ENCODE assay signal across 14 cellular contexts in the genomic region with DNA sequence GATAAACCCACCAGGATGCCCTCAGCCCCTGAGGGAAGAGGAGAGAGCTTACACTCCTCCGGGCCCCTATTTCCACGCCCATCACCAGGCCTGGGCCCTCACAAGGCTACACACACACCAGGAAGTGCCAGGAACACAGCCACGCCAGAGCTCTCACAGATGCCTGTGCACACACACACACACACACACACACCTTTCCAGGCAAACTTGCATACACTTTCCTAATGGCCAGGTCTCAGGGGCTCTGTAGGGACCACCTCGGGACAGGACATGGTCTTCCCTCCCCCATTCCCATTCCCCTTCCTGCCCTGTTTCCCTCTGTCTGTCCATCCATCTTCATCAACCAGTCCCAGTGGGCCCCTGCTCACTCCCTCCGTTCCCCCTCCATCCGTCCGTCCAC. TPM values are rescaled to one million over a fixed set of nuclear protein-coding genes. Genes with fewer than 3 reads are reported as not detected.
DNase-seq lines count a peak whose midpoint lies in the region; ATAC-seq and TF ChIP-seq lines count a peak whose summit lies in the region.
"Had no signal": no experiment of that assay in that cellular context is flagged by ENCODE, and none has a peak within 500 bp of the region (broad histone marks: within the 10 kb centered on the region; RNA-seq: fewer than 3 reads in every experiment).

No MANE protein-coding gene starts in this region.

- H3K4me1 ChIP-seq in NT2/D1 (ENCODE audit: insufficient read depth, insufficient read length) (peaks cover 4% of the 10 kb centered on the region), esophagus (ENCODE audit: control insufficient read depth in 2 of 2, insufficient read depth in 2 of 2, low read length in 1 of 2) (peaks cover 2 to 5% of the 10 kb centered on the region in 2 donors)

- H3K9me3 Mint-ChIP-seq in activated naive CD8-positive, alpha-beta T cell (ENCODE audit: low read depth): no peaks in the 10 kb centered on the region
- H3K9me3 Mint-ChIP-seq in activated naive CD8-positive, alpha-beta T cell treated with anti-CD3 and anti-CD28 coated beads for 36 hours: no peaks in the 10 kb centered on the region
- H3K9me3 Mint-ChIP-seq in osteocyte (ENCODE audit: unreplicated experiment): no peaks in the 10 kb centered on the region

- peak overlapping the region; percentile 21 for H3K9ac ChIP-seq in NT2/D1 (ENCODE audit: insufficient read length, low read depth)
- H3K9ac ChIP-seq: SK-N-SH had no signal

- H3K9me3 ChIP-seq in NT2/D1 (ENCODE audit: insufficient read depth, low read length): no peaks in the 10 kb centered on the region
- H3K9me3 ChIP-seq in esophagus (ENCODE audit: control insufficient read depth in 2 of 2, insufficient read depth in 1 of 2, low read depth in 1 of 2, low read length in 1 of 2): no peaks in the 10 kb centered on the region
- H3K9me3 ChIP-seq: SK-N-SH, tibial nerve had no signal

- H3K27me3 Mint-ChIP-seq in activated naive CD8-positive, alpha-beta T cell: no peaks in the 10 kb centered on the region
- H3K27me3 Mint-ChIP-seq in activated naive CD8-positive, alpha-beta T cell treated with anti-CD3 and anti-CD28 coated beads for 36 hours: peaks cover 27% of the 10 kb centered on the region
- H3K27me3 Mint-ChIP-seq in osteocyte (ENCODE audit: unreplicated experiment): no peaks in the 10 kb centered on the region

- peaks cover 58% of the 10 kb centered on the region for H3K4me1 Mint-ChIP-seq in activated naive CD8-positive, alpha-beta T cell (ENCODE audit: low read depth)
- peaks cover 47% of the 10 kb centered on the region for H3K4me1 Mint-ChIP-seq in activated naive CD8-positive, alpha-beta T cell treated with anti-CD3 and anti-CD28 coated beads for 36 hours
- peaks cover 36% of the 10 kb centered on the region for H3K4me1 Mint-ChIP-seq in osteocyte (ENCODE audit: unreplicated experiment)

- peak overlapping the region; percentile 7 to 27 for H3K27ac ChIP-seq in esophagus (ENCODE audit: low read depth in 2 of 2, low read length in 1 of 2)
- H3K27ac ChIP-seq: tibial nerve had no signal

- H3K4me3 ChIP-seq in NT2/D1 (ENCODE audit: insufficient read length, low read depth) (no peak overlapping the region), esophagus (ENCODE audit: low read depth in 1 of 2, low read length in 2 of 2) (no peak overlapping the region)
- H3K4me3 ChIP-seq: tibial nerve had no signal

- H3K36me3 ChIP-seq in NT2/D1 (ENCODE audit: insufficient read depth, insufficient read length, low read length): no peaks in the 10 kb centered on the region
- H3K36me3 ChIP-seq in esophagus (ENCODE audit: control insufficient read depth in 2 of 2, insufficient read depth in 2 of 2, low read length in 1 of 2): no peaks in the 10 kb centered on the region
- H3K36me3 ChIP-seq: tibial nerve had no signal

- ATAC-seq in HG03378 (IDR thresholded peaks at IDR 0.05; ENCODE audit: unreplicated experiment): no peak

- H3K27ac Mint-ChIP-seq in activated naive CD8-positive, alpha-beta T cell: no peak overlapping the region
- no peak overlapping the region for H3K27ac Mint-ChIP-seq in activated naive CD8-positive, alpha-beta T cell treated with anti-CD3 and anti-CD28 coated beads for 36 hours
- H3K27ac Mint-ChIP-seq in osteocyte (ENCODE audit: unreplicated experiment): peak overlapping the region; percentile 60

- WGBS in esophagus, 2 donors: 65 to 77% methylated on average over 7 of the region's 7 CpGs

- no peak for TF ChIP-seq CTCF in osteocyte (IDR thresholded peaks at IDR 0.05)

- no peak for DNase-seq in activated naive CD8-positive, alpha-beta T cell treated with anti-CD3 and anti-CD28 coated beads for 36 hours
- DNase-seq in NT2/D1 (ENCODE audit: low read depth, low spot score) (no peak), osteocyte (ENCODE audit: extremely low spot score, unreplicated experiment) (no peak), SW 1271 (lab: John Stamatoyannopoulos, UW) (no peak), GDM1 (lab: John Stamatoyannopoulos, UW) (no peak)
- DNase-seq: activated CD4-positive, CD25-positive, alpha-beta regulatory T cell; amniotic stem cell; SK-N-SH; stimulated activated CD4-positive, alpha-beta T cell treated with anti-CD3 and anti-CD28 coated beads, Interleukin-1b, Interleukin-23, amount 100 ng/mL, for 48 hours had no signal

- H3K27me3 ChIP-seq in NT2/D1 (ENCODE audit: insufficient read depth, insufficient read length) (peaks cover 11% of the 10 kb centered on the region), esophagus (ENCODE audit: control insufficient read depth in 1 of 2, insufficient read depth in 2 of 2, low read length in 2 of 2) (no peaks in the 10 kb centered on the region)

- peak overlapping the region; percentile 13 for H3K4me3 Mint-ChIP-seq in activated naive CD8-positive, alpha-beta T cell
- H3K4me3 Mint-ChIP-seq in activated naive CD8-positive, alpha-beta T cell treated with anti-CD3 and anti-CD28 coated beads for 36 hours: no peak overlapping the region
- H3K4me3 Mint-ChIP-seq in osteocyte (ENCODE audit: unreplicated experiment): no peak overlapping the region

- no peaks in the 10 kb centered on the region for H3K36me3 Mint-ChIP-seq in activated naive CD8-positive, alpha-beta T cell
- no peaks in the 10 kb centered on the region for H3K36me3 Mint-ChIP-seq in activated naive CD8-positive, alpha-beta T cell treated with anti-CD3 and anti-CD28 coated beads for 36 hours
- no peaks in the 10 kb centered on the region for H3K36me3 Mint-ChIP-seq in osteocyte (ENCODE audit: unreplicated experiment)

RNA-seq across cellular contexts. Expression of gene EPHA2, which starts 9.7 kb away (rescaled TPM):
- under 1 TPM in 1 of 2 experiments, not detected in 1; 0.08 TPM for total RNA-seq in activated naive CD8-positive, alpha-beta T cell treated with anti-CD3 and anti-CD28 coated beads for 36 hours
- 100 to 1,000 TPM; 111 to 133 TPM for polyA plus RNA-seq in esophagus
- 152 and 155 TPM in 2 replicates for total RNA-seq in osteocyte

RNA-seq across cellular contexts. Expression of gene ARHGEF19, which starts 46.9 kb away (rescaled TPM):
- total RNA-seq in activated naive CD8-positive, alpha-beta T cell treated with anti-CD3 and anti-CD28 coated beads for 36 hours: 1 to 10 TPM; 4.4 to 4.5 TPM
- polyA plus RNA-seq in esophagus: 10 to 100 TPM; 20.1 to 31.1 TPM
- 8.5 and 9.5 TPM in 2 replicates for total RNA-seq in osteocyte
- total RNA-seq: HT1080 had no signal

Comparison
In these comparisons a context has a peak if more than half of its experiments do, and no peak if none do; other contexts are left out.
1. RNA of gene EPHA2, which starts 9.7 kb away (total RNA-seq): 152 to 155 TPM in osteocyte; 0.08 TPM in activated naive CD8-positive, alpha-beta T cell treated with anti-CD3 and anti-CD28 coated beads for 36 hours; every median in the first group is over 100 times any median in the second.